ENCODE assay signal across 14 cellular contexts in the genomic region with DNA sequence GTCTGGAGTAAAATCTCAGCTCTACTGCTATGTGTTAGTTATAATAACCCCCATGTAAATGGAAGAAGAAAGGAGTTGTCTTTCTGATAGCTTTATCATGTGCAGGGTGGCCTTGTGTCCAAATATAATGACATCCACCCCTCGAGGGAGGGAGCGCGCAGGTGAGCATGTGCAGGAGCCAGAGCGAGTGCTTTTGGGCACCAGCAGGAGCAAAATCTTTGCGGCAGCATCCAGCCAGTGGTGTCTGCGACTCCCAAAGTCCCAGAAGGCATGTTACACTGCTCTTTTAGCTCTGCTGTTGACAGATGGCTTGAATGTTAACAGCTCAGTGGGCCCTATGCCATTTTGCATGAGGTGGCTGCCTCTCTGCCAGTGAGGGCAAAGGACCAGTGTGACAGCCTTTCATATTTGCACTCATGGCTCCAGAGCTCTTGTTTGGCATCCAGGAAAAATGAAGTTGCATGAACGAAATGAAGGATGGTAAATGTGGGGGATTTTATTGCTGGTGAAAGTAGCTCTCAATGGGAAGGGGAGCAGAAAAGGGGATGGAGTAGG.
DNase-seq lines count a peak whose midpoint lies in the region; ATAC-seq and TF ChIP-seq lines count a peak whose summit lies in the region.
"Had no signal": no experiment of that assay in that cellular context is flagged by ENCODE, and none has a peak within 500 bp of the region (broad histone marks: within the 10 kb centered on the region; RNA-seq: fewer than 3 reads in every experiment).

No MANE protein-coding gene starts in this region.

- no peak overlapping the region for H3K4me3 ChIP-seq in right cardiac atrium (ENCODE audit: low read length)
- no peak overlapping the region for H3K4me3 ChIP-seq in left ventricle myocardium inferior
- no peak overlapping the region for H3K4me3 ChIP-seq in esophagus muscularis mucosa
- H3K4me3 ChIP-seq in trophoblast cell (ENCODE audit: low read depth, low read length) = no peak overlapping the region
- H3K4me3 ChIP-seq: GM23248 had no signal

- H3K27ac Mint-ChIP-seq in natural killer cell treated with Interleukin-12 subunit alpha and Interleukin-12 subunit beta and Interleukin-15 and Interleukin-18, amount 100 ng/mL, for 72 hours = no peak overlapping the region

- no peaks in the 10 kb centered on the region for H3K79me2 ChIP-seq in trophoblast cell (ENCODE audit: control insufficient read depth, insufficient read depth, low read length, poor library complexity)

- H4K91ac ChIP-seq in trophoblast cell (ENCODE audit: low read depth, low read length) = no peak overlapping the region

- no peaks in the 10 kb centered on the region for H3K36me3 Mint-ChIP-seq in natural killer cell treated with Interleukin-12 subunit alpha and Interleukin-12 subunit beta and Interleukin-15 and Interleukin-18, amount 100 ng/mL, for 72 hours

- no peak for TF ChIP-seq POLR2A in esophagus muscularis mucosa (IDR thresholded peaks at IDR 0.05; ENCODE audit: low read depth)

- no peaks in the 10 kb centered on the region for H3K4me1 Mint-ChIP-seq in natural killer cell treated with Interleukin-12 subunit alpha and Interleukin-12 subunit beta and Interleukin-15 and Interleukin-18, amount 100 ng/mL, for 72 hours (ENCODE audit: low read depth in 2 of 2)

- no peak overlapping the region for H4K8ac ChIP-seq in trophoblast cell (ENCODE audit: low read depth, low read length)

- no peak overlapping the region for H3K14ac ChIP-seq in trophoblast cell (ENCODE audit: low read length)

- no peak overlapping the region for H3K4me3 Mint-ChIP-seq in natural killer cell treated with Interleukin-12 subunit alpha and Interleukin-12 subunit beta and Interleukin-15 and Interleukin-18, amount 100 ng/mL, for 72 hours

- no peak overlapping the region for H4K12ac ChIP-seq in trophoblast cell (ENCODE audit: low read depth, low read length)

- no peak overlapping the region for H2BK12ac ChIP-seq in trophoblast cell (ENCODE audit: low read length)

- TF ChIP-seq CTCF in left ventricle myocardium inferior (IDR thresholded peaks at IDR 0.05; ENCODE audit: borderline replicate concordance) (no peak), esophagus muscularis mucosa (IDR thresholded peaks at IDR 0.05) (no peak)

- H3K27me3 ChIP-seq in right cardiac atrium (ENCODE audit: control insufficient read depth, insufficient read depth) (no peaks in the 10 kb centered on the region), left ventricle myocardium inferior (ENCODE audit: low read depth) (no peaks in the 10 kb centered on the region), esophagus muscularis mucosa (no peaks in the 10 kb centered on the region), trophoblast cell (ENCODE audit: insufficient read depth, low read length) (no peaks in the 10 kb centered on the region)

- no peak overlapping the region for H3K4me2 ChIP-seq in trophoblast cell (ENCODE audit: low read length)

- peaks cover 0 to 21% of the 10 kb centered on the region in 2 donors for H3K27me3 Mint-ChIP-seq in natural killer cell treated with Interleukin-12 subunit alpha and Interleukin-12 subunit beta and Interleukin-15 and Interleukin-18, amount 100 ng/mL, for 72 hours

- no peak overlapping the region for H3K18ac ChIP-seq in trophoblast cell (ENCODE audit: low read length)

- H3K9ac ChIP-seq in trophoblast cell (ENCODE audit: low read length) = no peak overlapping the region
- H3K9ac ChIP-seq: GM23248 had no signal

- H3K4ac ChIP-seq in trophoblast cell (ENCODE audit: low read depth, low read length) = no peak overlapping the region

- peak; percentile 85 to 88 for ATAC-seq in right cardiac atrium
- ATAC-seq in left lobe of liver = peak; percentile 97
- ATAC-seq in natural killer cell treated with Interleukin-12 subunit alpha and Interleukin-12 subunit beta and Interleukin-15 and Interleukin-18, amount 100 ng/mL, for 72 hours = no peak
- no peak for ATAC-seq in GM18909 (IDR thresholded peaks at IDR 0.05; ENCODE audit: poor library complexity, unreplicated experiment)
- ATAC-seq: HCT116, PC-3 had no signal

- no peak overlapping the region for H2BK5ac ChIP-seq in trophoblast cell (ENCODE audit: low read depth, low read length, poor library complexity)

- no peaks in the 10 kb centered on the region for H3K79me1 ChIP-seq in trophoblast cell (ENCODE audit: low read length)

- no peak overlapping the region for H2BK120ac ChIP-seq in trophoblast cell (ENCODE audit: insufficient read depth, low read length, poor library complexity)

- H3K36me3 ChIP-seq in left ventricle myocardium inferior (no peaks in the 10 kb centered on the region), esophagus muscularis mucosa (no peaks in the 10 kb centered on the region), trophoblast cell (ENCODE audit: control insufficient read depth in 1 of 2, insufficient read depth in 2 of 2, low read length in 2 of 2) (no peaks in the 10 kb centered on the region)

- 84% methylated on average over 7 of the region's 7 CpGs for WGBS in right cardiac atrium
- WGBS in esophagus muscularis mucosa = 88% methylated on average over 7 of the region's 7 CpGs
- no CpG with 5 or more reads among the region's 7 CpGs for WGBS in trophoblast cell (ENCODE audit: extremely low coverage, insufficient coverage, insufficient read length)

- H3K9me3 ChIP-seq in right cardiac atrium (ENCODE audit: control insufficient read depth, low read length) (no peaks in the 10 kb centered on the region), left ventricle myocardium inferior (replicated peaks) (peaks cover 27% of the 10 kb centered on the region), esophagus muscularis mucosa (no peaks in the 10 kb centered on the region), trophoblast cell (ENCODE audit: insufficient read depth, low read depth, low read length) (no peaks in the 10 kb centered on the region)

- H2AK5ac ChIP-seq in trophoblast cell (ENCODE audit: low read length) = no peak overlapping the region

- no peak overlapping the region for H3K23ac ChIP-seq in trophoblast cell (ENCODE audit: low read length)

- peak; percentile 28 to 64 (median 43) for DNase-seq in right cardiac atrium
- DNase-seq in left ventricle myocardium inferior = no peak
- DNase-seq in NCI-H69 (lab: John Stamatoyannopoulos, UW) = peak; percentile 20
- DNase-seq in left lobe of liver (ENCODE audit: low spot score) = peak; percentile 92
- DNase-seq in natural killer cell treated with Interleukin-12 subunit alpha and Interleukin-12 subunit beta and Interleukin-15 and Interleukin-18, amount 100 ng/mL, for 72 hours (ENCODE audit: low spot score) = no peak
- no peak for DNase-seq in esophagus muscularis mucosa (ENCODE audit: extremely low spot score)
- no peak for DNase-seq in trophoblast cell
- DNase-seq: GM23248, NCI-H1436 treated with DMSO at 0.1 percent for 48 hours, NCI-H2107, PC-3 had no signal

- no peak overlapping the region for H2AFZ ChIP-seq in trophoblast cell (ENCODE audit: insufficient read depth, low read length, poor library complexity)
- H2AFZ ChIP-seq: GM23248 had no signal

- no peaks in the 10 kb centered on the region for H3K4me1 ChIP-seq in right cardiac atrium (ENCODE audit: control insufficient read depth, insufficient read depth, low read length)
- no peaks in the 10 kb centered on the region for H3K4me1 ChIP-seq in left ventricle myocardium inferior
- H3K4me1 ChIP-seq in esophagus muscularis mucosa = peaks cover 0 to 6% (median 0%) of the 10 kb centered on the region in 4 donors
- H3K4me1 ChIP-seq in trophoblast cell (ENCODE audit: control insufficient read depth in 1 of 2, insufficient read depth in 2 of 2, low read length in 2 of 2) = no peaks in the 10 kb centered on the region

- no peak for TF ChIP-seq EP300 in esophagus muscularis mucosa (IDR thresholded peaks at IDR 0.05)

- peaks cover 13% of the 10 kb centered on the region for H3K9me3 Mint-ChIP-seq in natural killer cell treated with Interleukin-12 subunit alpha and Interleukin-12 subunit beta and Interleukin-15 and Interleukin-18, amount 100 ng/mL, for 72 hours

- H3K27ac ChIP-seq in right cardiac atrium (ENCODE audit: low read length) = no peak overlapping the region
- H3K27ac ChIP-seq in left ventricle myocardium inferior (replicated peaks) = no peak overlapping the region
- no peak overlapping the region for H3K27ac ChIP-seq in esophagus muscularis mucosa (replicated peaks in 1 of 4)
- no peak overlapping the region for H3K27ac ChIP-seq in trophoblast cell (ENCODE audit: low read depth, low read length)
- H3K27ac ChIP-seq: C4-2B, GM23248 had no signal

- intact Hi-C loops in right cardiac atrium (cut with DNase I) (no loop called here), left ventricle myocardium inferior (cut with micrococcal nuclease) (no loop called here), esophagus muscularis mucosa (cut with DNase I) (no loop called here)

Comparison
In these comparisons a context has a peak if more than half of its experiments do, and no peak if none do; other contexts are left out.
1. DNase-seq: peak in right cardiac atrium (3 of 3), NCI-H69 (single experiment) and left lobe of liver (single experiment); none in left ventricle myocardium inferior (single experiment), natural killer cell treated with Interleukin-12 subunit alpha and Interleukin-12 subunit beta and Interleukin-15 and Interleukin-18, amount 100 ng/mL, for 72 hours (single experiment), esophagus muscularis mucosa (single experiment) and trophoblast cell (0 of 2).
2. ATAC-seq: peak in right cardiac atrium (2 of 2) and left lobe of liver (single experiment); none in natural killer cell treated with Interleukin-12 subunit alpha and Interleukin-12 subunit beta and Interleukin-15 and Interleukin-18, amount 100 ng/mL, for 72 hours (0 of 2) and GM18909 (single experiment).